Comparison of ENCODE assay signal across 8 cellular contexts in the genomic region with DNA sequence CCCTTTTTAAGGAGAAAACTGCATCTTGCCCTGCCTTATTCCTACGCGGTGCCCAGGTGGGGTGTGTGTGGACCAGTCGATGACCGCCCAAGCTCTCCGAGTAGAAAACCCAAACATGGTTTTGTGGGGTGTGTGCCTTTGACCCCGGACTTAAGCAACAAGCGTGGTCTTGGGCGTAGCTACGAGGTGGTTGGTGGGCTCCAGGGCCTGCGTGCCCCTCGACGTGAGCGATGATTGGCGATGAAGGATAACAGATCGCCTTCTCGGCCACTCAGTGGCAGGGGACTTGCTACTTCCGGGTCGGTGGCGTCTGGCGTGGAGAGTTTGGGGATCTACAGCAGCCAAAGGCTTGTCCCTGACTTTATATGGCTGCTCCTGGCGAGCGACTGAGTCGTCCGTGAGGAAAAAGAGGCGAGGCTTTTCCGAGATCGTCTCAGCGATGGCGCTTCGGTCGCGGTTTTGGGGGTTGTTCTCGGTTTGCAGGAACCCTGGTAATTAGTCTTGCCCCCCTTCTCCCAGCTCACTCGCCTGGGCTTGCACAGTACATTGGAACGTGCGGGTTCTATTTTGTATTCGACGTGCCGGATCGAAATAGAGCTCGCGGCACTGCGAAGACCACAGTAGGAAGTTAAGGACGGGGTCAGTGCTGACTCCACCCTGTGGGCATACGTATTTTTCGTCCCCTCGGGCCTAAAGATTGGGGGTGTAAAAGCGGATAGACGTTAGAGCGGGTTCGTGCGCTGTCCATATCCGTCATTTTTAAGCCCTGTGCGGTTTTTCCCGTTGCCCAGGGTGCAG. TPM values are rescaled to one million over a fixed set of nuclear protein-coding genes. Genes with fewer than 3 reads are reported as not detected.
DNase-seq lines count a peak whose midpoint lies in the region; TF ChIP-seq lines count a peak whose summit lies in the region.

A gene (plus strand): TSS at position 319 of the 798 bp plus-strand sequence. CDS start 121 bp downstream, at position 440.

- no peaks in the 10 kb centered on the region for H3K9me3 Mint-ChIP-seq in nephron progenitor cell

- H3K4me2 ChIP-seq in MM.1S (ENCODE audit: low read depth, low read length): peak within 1 kb of the TSS; percentile 71

- H3K4me1 ChIP-seq in ES-I3 (ENCODE audit: insufficient read depth, low read length): peaks cover 5% of the 10 kb centered on the region; the same call in 1 of the 2 replicates
- peaks cover 37% of the 10 kb centered on the region for H3K4me1 ChIP-seq in HAP-1
- H3K4me1 ChIP-seq in MM.1S (ENCODE audit: low read length): 0 out of 2 replicates have a peak, but pooled peaks cover 4% of the 10 kb centered on the region
- peaks cover 37 to 71% (median 55%) of the 10 kb centered on the region in 4 donors for H3K4me1 ChIP-seq in stomach

- no peaks in the 10 kb centered on the region for H3K9me3 ChIP-seq in ES-I3 (ENCODE audit: control insufficient read depth, insufficient read depth, low read length)
- no peaks in the 10 kb centered on the region for H3K9me3 ChIP-seq in HAP-1
- H3K9me3 ChIP-seq in MM.1S (replicated peaks; ENCODE audit: insufficient read depth, low read length): no peaks in the 10 kb centered on the region
- H3K9me3 ChIP-seq in stomach: no peaks in the 10 kb centered on the region

- no peaks in the 10 kb centered on the region for H3K27me3 Mint-ChIP-seq in nephron progenitor cell (ENCODE audit: low read depth, poor library complexity)

- H2AFZ ChIP-seq in MM.1S (ENCODE audit: low read length): peak within 1 kb of the TSS; percentile 84

- H3K4me3 ChIP-seq in HAP-1 (peak within 1 kb of the TSS; percentile 89), MM.1S (ENCODE audit: low read length) (peak within 1 kb of the TSS; percentile 77), stomach (peak within 1 kb of the TSS; percentile 89 to 93 (median 93))

- H3K9ac ChIP-seq in ES-I3 (ENCODE audit: low read depth, low read length): peak within 1 kb of the TSS; percentile 91
- H3K9ac ChIP-seq in MM.1S (ENCODE audit: low read length): peak within 1 kb of the TSS; percentile 78

- TF ChIP-seq POLR2A in stomach (IDR thresholded peaks at IDR 0.05): peak in 1 of 4 donors; percentile 15

- H3K79me2 ChIP-seq in MM.1S (ENCODE audit: low read length): peaks cover 79% of the 10 kb centered on the region

- H3K9me2 ChIP-seq in MM.1S (replicated peaks; ENCODE audit: insufficient read depth, low read length): no peaks in the 10 kb centered on the region

- H3K27me3 ChIP-seq in HAP-1 (ENCODE audit: low read depth) (no peaks in the 10 kb centered on the region), MM.1S (replicated peaks; ENCODE audit: insufficient read depth, low read length) (no peaks in the 10 kb centered on the region), stomach (no peaks in the 10 kb centered on the region)

- peak within 1 kb of the TSS; percentile 100 for H3K27ac Mint-ChIP-seq in nephron progenitor cell

- peaks cover 56% of the 10 kb centered on the region for H3K4me1 Mint-ChIP-seq in nephron progenitor cell

- peaks cover 59% of the 10 kb centered on the region for H3K36me3 Mint-ChIP-seq in nephron progenitor cell (ENCODE audit: low read depth)

- in situ Hi-C loops in HAP-1 (cut with MboI; ENCODE audit: low sequenced_read_pairs): no loop called here

- TF ChIP-seq EP300 in stomach (IDR thresholded peaks at IDR 0.05): no peak

- 0 to 1% (median 0%) methylated on average over 37 to 55 of the region's 55 CpGs for WGBS in stomach, 5 donors

- H3K27ac ChIP-seq in MM.1S (ENCODE audit: low read length) (peak within 1 kb of the TSS; percentile 72; the same call in 1 of the 2 replicates), stomach (peak within 1 kb of the TSS; percentile 96 to 99 (median 98))

- H3F3A ChIP-seq in MM.1S (ENCODE audit: insufficient read depth, low read length): peaks cover 9% of the 10 kb centered on the region; the same call in 1 of the 2 replicates

- peaks cover 29% of the 10 kb centered on the region for H3K36me3 ChIP-seq in ES-I3 (ENCODE audit: insufficient read depth, low read length)
- H3K36me3 ChIP-seq in HAP-1 (replicated peaks): peaks cover 52% of the 10 kb centered on the region
- no peaks in the 10 kb centered on the region; the same call in 1 of the 2 replicates for H3K36me3 ChIP-seq in MM.1S (replicated peaks; ENCODE audit: insufficient read depth, low read length)
- peaks cover 9 to 54% (median 53%) of the 10 kb centered on the region in 4 donors for H3K36me3 ChIP-seq in stomach

- TF ChIP-seq CTCF in MM.1S (IDR thresholded peaks at IDR 0.05; ENCODE audit: low read length) (no peak), nephron progenitor cell (IDR thresholded peaks at IDR 0.05) (no peak), stomach (IDR thresholded peaks at IDR 0.05) (no peak)

- H4K20me1 ChIP-seq in MM.1S (ENCODE audit: insufficient read depth, low read length): no peaks in the 10 kb centered on the region

- intact Hi-C loops in stomach (cut with DNase I; ENCODE audit: low total_unique reads): loop anchor here (10.0 kb wide), 1 partner anchor 96 kb away; a partner anchor contains a TSS

- H3K4me3 Mint-ChIP-seq in nephron progenitor cell: peak within 1 kb of the TSS; percentile 99

- DNase-seq in HAP-1 (ENCODE audit: low spot score in 2 of 2): peak; percentile 94 to 95
- peak; percentile 90 for DNase-seq in MM.1S
- DNase-seq in SIG-M5 (lab: John Stamatoyannopoulos, UW): peak; percentile 77
- DNase-seq in activated gamma-delta T cell (lab: John Stamatoyannopoulos, UW): peak; percentile 62
- DNase-seq in fibroblast of the conjunctiva (ENCODE audit: low read depth): peak; percentile 97
- peak; percentile 86 for DNase-seq in nephron progenitor cell
- peak; percentile 93 for DNase-seq in stomach

RNA-seq across cellular contexts. Expression of the gene that starts here (rescaled TPM):
- total RNA-seq in stomach: 100 to 1,000 TPM in 1 of 5 donors, 10 to 100 TPM in 3, 1 to 10 TPM in 1; 3.6 to 105 (median 50.5) TPM
- 10 to 100 TPM; 80.4 to 96.8 (median 86.9) TPM for polyA plus RNA-seq in stomach

Comparison
In these comparisons a context has a peak if more than half of its experiments do, and no peak if none do; other contexts are left out.
1. Peak in every context shown above with its lines: DNase-seq, H3K4me3 ChIP-seq and H3K27ac ChIP-seq.